ENCODE assay signal across 8 cellular contexts in the genomic region with DNA sequence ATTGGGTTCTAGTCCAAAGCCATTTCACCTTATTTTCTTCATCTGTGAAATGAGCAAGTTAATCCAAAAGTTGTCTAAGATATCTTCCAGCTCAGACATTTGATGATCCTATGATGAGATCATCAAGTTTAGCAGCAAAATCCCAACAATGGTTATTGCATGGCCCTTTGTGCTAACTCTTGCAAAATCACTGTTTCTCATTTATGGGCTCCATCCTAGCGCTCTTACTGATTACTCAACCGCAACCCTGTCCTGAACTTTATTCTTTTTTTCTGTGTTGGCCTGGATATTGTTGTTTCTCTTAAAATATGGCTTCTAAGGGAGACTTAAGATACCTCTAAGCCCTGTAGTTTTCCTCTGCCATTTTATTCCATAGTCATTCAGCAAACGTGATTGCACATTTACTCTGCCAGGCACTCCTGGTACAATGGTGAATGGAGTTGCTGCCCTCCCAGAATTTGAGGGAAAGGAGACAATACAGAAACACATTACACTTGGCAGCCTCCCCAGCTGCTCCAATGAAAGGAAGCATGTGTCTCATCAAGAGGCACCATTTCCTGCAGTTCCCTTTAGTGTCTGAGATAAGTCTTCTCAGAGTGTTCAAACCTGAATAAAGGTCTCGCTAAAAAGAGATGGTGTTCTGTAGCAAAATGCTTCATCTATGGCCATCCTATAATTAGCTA. TPM values are rescaled to one million over a fixed set of nuclear protein-coding genes. Genes with fewer than 3 reads are reported as not detected.
DNase-seq lines count a peak whose midpoint lies in the region; ATAC-seq and TF ChIP-seq lines count a peak whose summit lies in the region.

No MANE protein-coding gene starts in this region.

- peak overlapping the region; percentile 68; the same call in 1 of the 2 replicates for H3K4me3 Mint-ChIP-seq in HFFc6
- H3K4me3 Mint-ChIP-seq in stimulated activated naive B cell treated with anti-CD40 and anti-IgM and Interleukin-4, amounts not matched to agents 10 μg/mL and 1 μg/mL and 100 μg/mL, for 72 hours = no peak overlapping the region

- no peaks in the 10 kb centered on the region for H3K79me2 ChIP-seq in smooth muscle cell (ENCODE audit: low read depth)

- H3K36me3 Mint-ChIP-seq in HFFc6 (ENCODE audit: low read depth) = no peaks in the 10 kb centered on the region
- peaks cover 0 to 4% of the 10 kb centered on the region in 2 donors for H3K36me3 Mint-ChIP-seq in stimulated activated naive B cell treated with anti-CD40 and anti-IgM and Interleukin-4, amounts not matched to agents 10 μg/mL and 1 μg/mL and 100 μg/mL, for 72 hours

- peak overlapping the region; percentile 66 for H3K9ac ChIP-seq in smooth muscle cell (ENCODE audit: low read depth)

- peak overlapping the region; percentile 93 for H3K27ac ChIP-seq in smooth muscle cell (ENCODE audit: low read depth)

- peak overlapping the region; percentile 86 for H3K27ac Mint-ChIP-seq in HFFc6
- no peak overlapping the region for H3K27ac Mint-ChIP-seq in stimulated activated naive B cell treated with anti-CD40 and anti-IgM and Interleukin-4, amounts not matched to agents 10 μg/mL and 1 μg/mL and 100 μg/mL, for 72 hours

- TF ChIP-seq CTCF in HFFc6 (IDR thresholded peaks at IDR 0.05) = no peak
- no peak for TF ChIP-seq CTCF in smooth muscle cell (IDR thresholded peaks at IDR 0.05; ENCODE audit: borderline replicate concordance, insufficient read depth, poor library complexity, severe bottlenecking)

- WGBS in smooth muscle cell (ENCODE audit: low lambda C conversion rate) = 37% methylated on average over 4 of the region's 4 CpGs

- no peaks in the 10 kb centered on the region for H3K36me3 ChIP-seq in smooth muscle cell (ENCODE audit: low read depth)

- peaks cover 65% of the 10 kb centered on the region for H3K4me1 Mint-ChIP-seq in HFFc6 (ENCODE audit: low read depth)
- peaks cover 6 to 7% of the 10 kb centered on the region in 2 donors for H3K4me1 Mint-ChIP-seq in stimulated activated naive B cell treated with anti-CD40 and anti-IgM and Interleukin-4, amounts not matched to agents 10 μg/mL and 1 μg/mL and 100 μg/mL, for 72 hours

- H3K27me3 Mint-ChIP-seq in HFFc6 (ENCODE audit: insufficient read depth) = peaks cover 14% of the 10 kb centered on the region
- peaks cover 35 to 60% of the 10 kb centered on the region in 2 donors for H3K27me3 Mint-ChIP-seq in stimulated activated naive B cell treated with anti-CD40 and anti-IgM and Interleukin-4, amounts not matched to agents 10 μg/mL and 1 μg/mL and 100 μg/mL, for 72 hours

- H4K20me1 ChIP-seq in smooth muscle cell (ENCODE audit: low read depth) = peaks cover 13% of the 10 kb centered on the region

- DNase-seq in HFFc6 (peak; percentile 79), anterior cingulate cortex (lab: John Stamatoyannopoulos, UW) (peak in 42 of 58 donors; percentile 8 to 86 (median 58)), left cardiac atrium (peak; percentile 34), smooth muscle cell (lab: John Stamatoyannopoulos, UW; ENCODE audit: unreplicated experiment) (no peak), mucosa of gallbladder (ENCODE audit: low spot score) (no peak), retina (no peak)
- DNase-seq in stimulated activated naive B cell treated with anti-CD40 and anti-IgM and Interleukin-4, amounts not matched to agents 10 μg/mL and 1 μg/mL and 100 μg/mL, for 72 hours = no peak

- H3K9me3 Mint-ChIP-seq in HFFc6 = no peaks in the 10 kb centered on the region
- no peaks in the 10 kb centered on the region for H3K9me3 Mint-ChIP-seq in stimulated activated naive B cell treated with anti-CD40 and anti-IgM and Interleukin-4, amounts not matched to agents 10 μg/mL and 1 μg/mL and 100 μg/mL, for 72 hours

- intact Hi-C loops in left cardiac atrium (cut with DNase I) = no loop called here

- H3K27me3 ChIP-seq in smooth muscle cell (ENCODE audit: low read depth) = no peaks in the 10 kb centered on the region

- peaks cover 23% of the 10 kb centered on the region for H3F3A ChIP-seq in smooth muscle cell (ENCODE audit: low read depth)

- no peak overlapping the region for H2AFZ ChIP-seq in smooth muscle cell (ENCODE audit: low read depth)

- peak overlapping the region; percentile 95 for H3K4me2 ChIP-seq in smooth muscle cell

- H3K4me1 ChIP-seq in smooth muscle cell (ENCODE audit: low read depth) = peaks cover 31% of the 10 kb centered on the region

- no peaks in the 10 kb centered on the region for H3K9me3 ChIP-seq in smooth muscle cell (replicated peaks; ENCODE audit: low read depth)

- H3K4me3 ChIP-seq in smooth muscle cell = no peak overlapping the region

- peak; percentile 36 to 66 for ATAC-seq in left cardiac atrium
- no peak for ATAC-seq in stimulated activated naive B cell treated with anti-CD40 and anti-IgM and Interleukin-4, amounts not matched to agents 10 μg/mL and 1 μg/mL and 100 μg/mL, for 72 hours (replicated peaks)
- no peak for ATAC-seq in GM18870 (IDR thresholded peaks at IDR 0.05; ENCODE audit: unreplicated experiment)

RNA-seq across cellular contexts. Expression of gene GXYLT2, which starts 4.4 kb away (rescaled TPM):
- 1 to 10 TPM; 2.0 to 4.2 (median 2.8) TPM for total RNA-seq in HFFc6 (2021; fragmentation: NEBNext Ultra II Directional; extraction: Animal tissue kit (Norgen Biotek cat#: 25700))
- total RNA-seq in left cardiac atrium (10 to 100 TPM; 26.3 to 27.4 TPM), smooth muscle cell (16.9 and 17.0 TPM in 2 replicates), mucosa of gallbladder (12.1 TPM)
- polyA plus RNA-seq in smooth muscle cell = 17.2 and 19.0 TPM in 2 replicates

RNA-seq across cellular contexts. Expression of gene SHQ1, which starts 44.0 kb away (rescaled TPM):
- total RNA-seq in HFFc6 (2021; fragmentation: NEBNext Ultra II Directional; extraction: Animal tissue kit (Norgen Biotek cat#: 25700)) = 10 to 100 TPM; 18.4 to 21.1 (median 20.2) TPM
- 10 to 100 TPM; 16.2 to 21.8 TPM for total RNA-seq in left cardiac atrium
- 13.1 and 16.2 TPM in 2 replicates for total RNA-seq in smooth muscle cell
- polyA plus RNA-seq in smooth muscle cell = 11.0 and 14.8 TPM in 2 replicates
- total RNA-seq in mucosa of gallbladder = 18.8 TPM

Comparison
In these comparisons a context has a peak if more than half of its experiments do, and no peak if none do; other contexts are left out.
1. DNase-seq: peak in HFFc6 (single experiment), anterior cingulate cortex (42 of 58) and left cardiac atrium (single experiment); none in smooth muscle cell (single experiment), mucosa of gallbladder (single experiment), stimulated activated naive B cell treated with anti-CD40 and anti-IgM and Interleukin-4, amounts not matched to agents 10 μg/mL and 1 μg/mL and 100 μg/mL, for 72 hours (single experiment) and retina (single experiment).
2. ATAC-seq: peak in left cardiac atrium (2 of 2); none in stimulated activated naive B cell treated with anti-CD40 and anti-IgM and Interleukin-4, amounts not matched to agents 10 μg/mL and 1 μg/mL and 100 μg/mL, for 72 hours (0 of 2) and GM18870 (single experiment).